23 cellular contexts compared by ENCODE assay signal in the genomic region with DNA sequence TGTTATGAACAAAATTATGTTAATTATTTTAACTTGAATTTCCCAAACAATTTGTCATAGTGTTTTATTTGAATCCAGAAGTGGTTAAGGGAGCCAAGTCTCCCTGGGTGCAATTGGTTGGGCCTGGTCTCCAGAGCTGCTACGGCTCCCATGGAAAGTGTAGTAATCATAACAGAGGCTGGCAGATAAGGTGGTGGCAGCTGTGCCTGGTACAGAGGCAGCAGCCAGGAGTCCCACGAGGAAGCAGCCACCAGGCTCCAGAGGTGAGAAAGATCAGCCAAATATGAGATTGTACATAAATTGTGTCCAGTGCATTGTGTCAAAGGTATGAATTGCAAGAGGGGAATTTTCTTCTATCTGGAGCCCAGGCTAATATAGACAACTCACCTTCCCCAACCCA.
"Had no signal": no experiment of that assay in that cellular context is flagged by ENCODE, and none has a peak within 500 bp of the region (broad histone marks: within the 10 kb centered on the region; RNA-seq: fewer than 3 reads in every experiment).

No MANE protein-coding gene starts in this region.

- H3K27ac ChIP-seq: colonic mucosa, coronary artery, dorsolateral prefrontal cortex, epithelial cell of prostate, esophagus muscularis mucosa, esophagus squamous epithelium, foreskin keratinocyte, gastrocnemius medialis, heart left ventricle, heart right ventricle had no signal

- H3K36me3 ChIP-seq: colonic mucosa, esophagus muscularis mucosa, esophagus squamous epithelium, gastrocnemius medialis, heart left ventricle, heart right ventricle had no signal

- H3K4me3 ChIP-seq: colonic mucosa, coronary artery, dorsolateral prefrontal cortex, esophagus muscularis mucosa, esophagus squamous epithelium, gastrocnemius medialis, heart left ventricle, heart right ventricle had no signal

- ATAC-seq: effector memory CD8-positive, alpha-beta T cell; esophagus mucosa; foreskin keratinocyte; gastrocnemius medialis had no signal

- H3K4me1 ChIP-seq: colonic mucosa, esophagus squamous epithelium, gastrocnemius medialis, heart left ventricle, heart right ventricle had no signal

- H3K27me3 ChIP-seq: colonic mucosa, dorsolateral prefrontal cortex, esophagus muscularis mucosa, esophagus squamous epithelium, foreskin keratinocyte, gastrocnemius medialis, heart left ventricle, heart right ventricle had no signal

- DNase-seq: colonic mucosa; cortex of kidney; dermis blood vessel endothelial cell; dorsolateral prefrontal cortex; effector CD4-positive, alpha-beta T cell; effector CD8-positive, alpha-beta T cell; effector memory CD4-positive, alpha-beta T cell; effector memory CD8-positive, alpha-beta T cell; endodermal cell; erythroblast; esophagus squamous epithelium; foreskin fibroblast; foreskin keratinocyte; foreskin melanocyte; gastrocnemius medialis; glutamatergic neuron; head of caudate nucleus; heart right ventricle had no signal

- H3K9me3 ChIP-seq: colonic mucosa, esophagus muscularis mucosa, esophagus squamous epithelium, gastrocnemius medialis, heart left ventricle, heart right ventricle had no signal
